ENCODE assay signal across 8 cellular contexts in the genomic region with DNA sequence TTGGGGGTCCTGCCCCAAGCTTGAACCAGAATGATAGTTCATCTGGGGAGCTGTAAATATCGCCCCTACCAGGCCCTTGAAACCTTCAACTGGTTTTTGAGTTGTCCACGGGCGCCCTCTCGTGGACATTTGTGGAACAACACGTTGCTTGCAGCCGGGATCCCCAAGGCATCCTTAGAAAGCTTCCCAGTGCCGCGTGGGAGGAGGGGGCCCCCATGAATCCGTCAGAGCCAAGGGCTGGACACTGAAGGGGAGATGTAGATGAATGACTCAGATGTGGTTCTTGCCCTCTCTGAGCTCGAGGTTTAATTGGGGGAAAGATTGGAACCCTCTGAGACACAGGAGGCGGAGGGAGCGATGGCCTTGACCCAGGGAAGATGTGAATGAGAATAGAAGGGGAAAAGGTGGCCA. TPM values are rescaled to one million over a fixed set of nuclear protein-coding genes. Genes with fewer than 3 reads are reported as not detected.
DNase-seq lines count a peak whose midpoint lies in the region; ATAC-seq and TF ChIP-seq lines count a peak whose summit lies in the region.

No MANE protein-coding gene starts in this region.

- H3K27ac ChIP-seq in lung (ENCODE audit: low read depth in 1 of 2, low read length in 1 of 2), result no peak overlapping the region

- DNase-seq in NOMO-1 treated with DMSO at 0.1 percent for 48 hours (lab: John Stamatoyannopoulos, UW; ENCODE audit: unreplicated experiment) (peak; percentile 2), NOMO-1 treated with dmso at 0.1 percent for 144 hours (lab: John Stamatoyannopoulos, UW; ENCODE audit: unreplicated experiment) (no peak), NCI-H2171 treated with DMSO at 0.1 percent for 48 hours (lab: John Stamatoyannopoulos, UW) (peak; percentile 67), dedifferentiated amniotic fluid mesenchymal stem cell (ENCODE audit: extremely low spot score) (peak; percentile 40), lung (ENCODE audit: low spot score) (peak; percentile 68)
- DNase-seq in activated CD4-positive, alpha-beta T cell treated with anti-CD3 and anti-CD28 coated beads, Interleukin-2, amount 50 U/mL, for 24 hours (ENCODE audit: low read depth in 1 of 2, low spot score in 1 of 2), result peak; percentile 63 to 70
- peak; percentile 19 for DNase-seq in stimulated activated CD8-positive, alpha-beta memory T cell treated with anti-CD3 and anti-CD28 coated beads, Interleukin-12 subunit alpha, Interleukin-12 subunit beta, amount 100 ng/mL, for 24 hours (ENCODE audit: extremely low read depth)

- H3K27me3 ChIP-seq in lung (ENCODE audit: control insufficient read depth, insufficient read depth), result no peaks in the 10 kb centered on the region

- no peak for ATAC-seq in lung (ENCODE audit: insufficient read depth, low FRiP score)
- ATAC-seq in GM21367 (IDR thresholded peaks at IDR 0.05; ENCODE audit: unreplicated experiment), result no peak

- TF ChIP-seq CTCF in lung (IDR thresholded peaks at IDR 0.05; ENCODE audit: control extremely low read depth, extremely low read depth), result peak; percentile 72

- no peak overlapping the region for H3K4me3 ChIP-seq in lung

- H3K9me3 ChIP-seq in lung (ENCODE audit: control insufficient read depth in 2 of 2, insufficient read depth in 1 of 2, low read length in 1 of 2), result peaks cover 0 to 4% of the 10 kb centered on the region in 2 donors

- 18% methylated on average over 12 of the region's 12 CpGs for WGBS in lung, 2 donors

- H3K36me3 ChIP-seq in lung (ENCODE audit: control insufficient read depth in 2 of 2, insufficient read depth in 2 of 2, low read length in 2 of 2), result peaks cover 0 to 2% of the 10 kb centered on the region in 2 donors

- H3K4me1 ChIP-seq in lung (ENCODE audit: control insufficient read depth in 2 of 2, insufficient read depth in 2 of 2, low read length in 2 of 2), result no peaks in the 10 kb centered on the region

RNA-seq across cellular contexts. Expression of a gene that starts 31.8 kb away (rescaled TPM):
- total RNA-seq in lung, result 10 to 100 TPM; 22.4 to 89.6 TPM
- polyA plus RNA-seq in lung, result 1,000 to 10,000 TPM in 1 of 2 donors, 100 to 1,000 TPM in 1; 278 to 1,249 TPM

RNA-seq across cellular contexts. Expression of a gene that starts 38.6 kb away (rescaled TPM):
- 10 to 100 TPM in 1 of 2 donors, under 1 TPM in 1; 0.77 to 24.9 TPM for total RNA-seq in lung
- polyA plus RNA-seq in lung, result 100 to 1,000 TPM in 1 of 2 donors, 10 to 100 TPM in 1; 70.2 to 215 TPM
